In the genomic region with DNA sequence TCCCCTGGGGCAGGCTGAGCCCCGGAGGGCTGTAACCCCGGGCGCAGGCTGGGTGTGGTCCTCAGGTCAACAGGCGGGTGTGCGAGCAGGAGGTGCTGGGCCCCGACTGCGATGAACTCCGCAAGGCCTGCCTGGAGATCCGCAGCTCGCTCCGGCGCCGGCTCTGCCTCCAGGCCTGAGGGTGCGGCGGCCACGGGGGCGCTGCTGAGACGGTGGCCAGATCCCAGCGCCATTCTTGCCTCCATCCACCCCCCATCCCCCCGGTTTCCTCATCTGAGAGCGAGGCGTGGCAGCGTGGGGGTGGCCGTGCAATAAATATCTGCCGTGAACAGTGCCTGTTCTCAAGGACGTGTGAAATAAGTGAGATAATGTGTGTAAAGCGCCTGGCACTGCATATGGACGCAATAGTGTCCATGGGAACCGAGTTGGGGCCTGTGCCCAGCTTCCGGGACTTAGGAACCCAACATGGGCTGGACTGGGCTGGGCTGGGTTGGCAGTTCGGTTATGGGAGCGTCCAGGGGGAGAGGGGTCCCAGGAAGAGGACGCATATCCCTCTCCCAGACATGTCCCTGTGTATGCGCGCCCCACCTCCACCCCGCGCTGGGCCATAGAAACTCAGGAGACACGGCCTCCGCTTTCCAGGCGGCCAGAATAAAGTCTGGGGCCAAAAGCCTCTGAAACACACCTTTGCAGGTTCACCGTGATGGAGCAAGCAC, we compare ENCODE assay signal across 8 cellular contexts. TPM values are rescaled to one million over a fixed set of nuclear protein-coding genes. Genes with fewer than 3 reads are reported as not detected.
DNase-seq lines count a peak whose midpoint lies in the region; ATAC-seq and TF ChIP-seq lines count a peak whose summit lies in the region.

No MANE protein-coding gene starts in this region.

- peak; percentile 69 for DNase-seq in G401 (ENCODE audit: low spot score)
- peak; percentile 65 for DNase-seq in NOMO-1 treated with dmso at 0.1 percent for 144 hours (lab: John Stamatoyannopoulos, UW; ENCODE audit: unreplicated experiment)
- DNase-seq in activated effector memory CD4-positive, alpha-beta T cell treated with anti-CD3 and anti-CD28 coated beads, Interleukin-2, amount 50 U/mL, for 16 hours: peak; percentile 79
- peak in 1 of 2 donors; percentile 50 for DNase-seq in foreskin keratinocyte
- peak; percentile 61 for DNase-seq in natural killer cell

- no peaks in the 10 kb centered on the region for H3K27me3 ChIP-seq in foreskin keratinocyte

- H3K9me3 Mint-ChIP-seq in natural killer cell: peaks cover 0 to 3% of the 10 kb centered on the region in 2 donors

- intact Hi-C loops in natural killer cell (cut with micrococcal nuclease): loop anchor here (1.0 to 5.0 kb wide), 3 partner anchors 9 to 72 kb away; a partner anchor contains a TSS

- H3K36me3 Mint-ChIP-seq in natural killer cell: no peaks in the 10 kb centered on the region

- 5% methylated on average over 41 of the region's 41 CpGs for WGBS in urinary bladder

- H3K27ac ChIP-seq in foreskin keratinocyte (peak overlapping the region; percentile 23), urinary bladder (ENCODE audit: low read depth) (peak overlapping the region; percentile 66)

- H3K4me3 ChIP-seq in urinary bladder (ENCODE audit: low read depth, low read length): peak overlapping the region; percentile 49

- in situ Hi-C loops in G401 (cut with HindIII; ENCODE audit: low sequenced_read_pairs): loop anchor here (5.0 kb wide), 1 partner anchor 87 kb away; no protein-coding TSS in a partner anchor

- H3K27me3 Mint-ChIP-seq in natural killer cell (ENCODE audit: low read depth in 2 of 2): peaks cover 0 to 5% of the 10 kb centered on the region in 2 donors

- H3K36me3 ChIP-seq in urinary bladder (ENCODE audit: insufficient read depth): no peaks in the 10 kb centered on the region

- ATAC-seq in HG02571 (IDR thresholded peaks at IDR 0.05; ENCODE audit: unreplicated experiment) (peak; percentile 1), foreskin keratinocyte (peak; percentile 20), natural killer cell (peak; percentile 30 to 49 (median 32)), HG03095 (IDR thresholded peaks at IDR 0.05; ENCODE audit: unreplicated experiment) (no peak)

- peaks cover 29 to 37% of the 10 kb centered on the region in 2 donors for H3K4me1 Mint-ChIP-seq in natural killer cell

- peak overlapping the region; percentile 93 for H3K4me3 Mint-ChIP-seq in natural killer cell

- H3K4me1 ChIP-seq in foreskin keratinocyte: peaks cover 3% of the 10 kb centered on the region
- H3K4me1 ChIP-seq in urinary bladder (ENCODE audit: insufficient read depth): no peaks in the 10 kb centered on the region

- TF ChIP-seq CTCF in foreskin keratinocyte (conservative IDR thresholded peaks at IDR 0.05): peak; percentile 70
- TF ChIP-seq CTCF in natural killer cell (IDR thresholded peaks at IDR 0.05): peak; percentile 25

- peak overlapping the region; percentile 90 to 94 for H3K27ac Mint-ChIP-seq in natural killer cell

RNA-seq across cellular contexts. Expression of a gene that starts 15.0 kb away (rescaled TPM):
- 0.31 and 0.61 TPM in 2 replicates for total RNA-seq in G401 (2014; rRNA removed; shearing (Covaris generic))
- 4.4 and 5.4 TPM in 2 replicates for total RNA-seq in foreskin keratinocyte
- 5.7 and 6.5 TPM in 2 replicates for polyA plus RNA-seq in foreskin keratinocyte
- 1 to 10 TPM; 4.8 to 6.8 (median 5.1) TPM for total RNA-seq in natural killer cell
- 4.0 TPM for total RNA-seq in urinary bladder
- polyA plus RNA-seq in urinary bladder: 16.0 TPM

RNA-seq across cellular contexts. Expression of a gene that starts 37.4 kb away (rescaled TPM):
- 21.3 and 27.6 TPM in 2 replicates for total RNA-seq in G401 (2014; rRNA removed; shearing (Covaris generic))
- total RNA-seq in foreskin keratinocyte: 16.7 and 17.2 TPM in 2 replicates
- polyA plus RNA-seq in foreskin keratinocyte: 17.0 and 19.1 TPM in 2 replicates
- total RNA-seq in natural killer cell: under 1 TPM in 1 of 3 donors, not detected in 2; 0.16 TPM
- 8.9 TPM for total RNA-seq in urinary bladder
- 16.4 TPM for polyA plus RNA-seq in urinary bladder

RNA-seq across cellular contexts. Expression of a gene that starts 38.2 kb away (rescaled TPM):
- total RNA-seq in G401 (2014; rRNA removed; shearing (Covaris generic)): not detected in 2 replicates
- 0.25 and 0.44 TPM in 2 replicates for total RNA-seq in foreskin keratinocyte
- polyA plus RNA-seq in foreskin keratinocyte: 0.07 TPM in 1 of 2 replicates, not detected in the other
- not detected for total RNA-seq in natural killer cell
- total RNA-seq in urinary bladder: not detected
- polyA plus RNA-seq in urinary bladder: not detected

RNA-seq across cellular contexts. Expression of a gene that starts 50.7 kb away (rescaled TPM):
- total RNA-seq in G401 (2014; rRNA removed; shearing (Covaris generic)): 11.2 and 17.3 TPM in 2 replicates
- not detected in 2 replicates for total RNA-seq in foreskin keratinocyte
- polyA plus RNA-seq in foreskin keratinocyte: not detected in 2 replicates
- total RNA-seq in natural killer cell: under 1 TPM; 0.65 to 0.96 (median 0.77) TPM
- total RNA-seq in urinary bladder: not detected
- polyA plus RNA-seq in urinary bladder: not detected
